In genomic region chr12:127300753-127301152, GRCh38 we compare ENCODE assay signal across 22 cellular contexts.
"Had no signal": no experiment of that assay in that cellular context is flagged by ENCODE, and none has a peak within 500 bp of the region (broad histone marks: within the 10 kb centered on the region; RNA-seq: fewer than 3 reads in every experiment).

No MANE protein-coding gene starts in this region.

- DNase-seq: central memory CD4-positive, alpha-beta T cell; effector CD4-positive, alpha-beta T cell; hypothalamus; kidney; left lung; mesendoderm; naive thymus-derived CD8-positive, alpha-beta T cell; nephron progenitor cell; sigmoid colon; spleen; stimulated activated CD4-positive, alpha-beta T cell treated with anti-CD3 and anti-CD28 coated beads, Interleukin-4, amount 100 ng/mL, for 4 hours; stimulated activated naive CD8-positive, alpha-beta T cell treated with anti-CD3 and anti-CD28 coated beads, Interleukin-15, Interleukin-2, amounts not matched to agents 100 U/mL and 50 U/mL, for 24 hours; substantia nigra; transverse colon; upper lobe of right lung; uterus had no signal

- H3K27ac ChIP-seq: left lung, neutrophil, parathyroid adenoma, sigmoid colon, spleen, thoracic aorta, transverse colon, upper lobe of right lung, uterus had no signal

- H3K4me1 Mint-ChIP-seq: naive thymus-derived CD8-positive, alpha-beta T cell; nephron progenitor cell; stimulated activated memory B cell treated with anti-CD40 and anti-IgM and Interleukin-4, amounts not matched to agents 10 μg/mL and 1 μg/mL and 100 μg/mL, for 72 hours had no signal

- H3K9ac ChIP-seq: parathyroid adenoma had no signal

- H3K27me3 ChIP-seq: neutrophil, transverse colon, upper lobe of right lung, uterus had no signal

- H3K4me3 ChIP-seq: dorsolateral prefrontal cortex, left lung, sigmoid colon, spleen, thoracic aorta, transverse colon, upper lobe of right lung, uterus had no signal

- H3K36me3 ChIP-seq: left lung, neutrophil, sigmoid colon, spleen, thoracic aorta, transverse colon, upper lobe of right lung, uterus had no signal

- H3K9me3 ChIP-seq: left lung, neutrophil, sigmoid colon, thoracic aorta, transverse colon, upper lobe of right lung, uterus had no signal

- ATAC-seq: left lung; naive thymus-derived CD8-positive, alpha-beta T cell; stimulated activated memory B cell treated with anti-CD40 and anti-IgM and Interleukin-4, amounts not matched to agents 10 μg/mL and 1 μg/mL and 100 μg/mL, for 72 hours; stimulated activated naive CD8-positive, alpha-beta T cell treated with anti-CD3 and anti-CD28 coated beads, Interleukin-15, Interleukin-2, amounts not matched to agents 100 U/mL and 50 U/mL, for 24 hours; upper lobe of right lung had no signal

- H3K4me3 Mint-ChIP-seq: naive thymus-derived CD8-positive, alpha-beta T cell; nephron progenitor cell; stimulated activated memory B cell treated with anti-CD40 and anti-IgM and Interleukin-4, amounts not matched to agents 10 μg/mL and 1 μg/mL and 100 μg/mL, for 72 hours had no signal

- H3K27me3 Mint-ChIP-seq: progenitor cell of endocrine pancreas; stimulated activated memory B cell treated with anti-CD40 and anti-IgM and Interleukin-4, amounts not matched to agents 10 μg/mL and 1 μg/mL and 100 μg/mL, for 72 hours had no signal

- H3K4me1 ChIP-seq: left lung, parathyroid adenoma, sigmoid colon, spleen, transverse colon, upper lobe of right lung, uterus had no signal

- H3K36me3 Mint-ChIP-seq: naive thymus-derived CD8-positive, alpha-beta T cell; stimulated activated memory B cell treated with anti-CD40 and anti-IgM and Interleukin-4, amounts not matched to agents 10 μg/mL and 1 μg/mL and 100 μg/mL, for 72 hours had no signal

- H3K27ac Mint-ChIP-seq: naive thymus-derived CD8-positive, alpha-beta T cell; nephron progenitor cell; progenitor cell of endocrine pancreas; stimulated activated memory B cell treated with anti-CD40 and anti-IgM and Interleukin-4, amounts not matched to agents 10 μg/mL and 1 μg/mL and 100 μg/mL, for 72 hours had no signal
